In genomic region chr19:12723383-12723642, GRCh38 we compare ENCODE assay signal across 8 cellular contexts. TPM values are rescaled to one million over a fixed set of nuclear protein-coding genes. Genes with fewer than 3 reads are reported as not detected.
DNase-seq lines count a peak whose midpoint lies in the region; ATAC-seq, FAIRE-seq and TF ChIP-seq lines count a peak whose summit lies in the region.

No MANE protein-coding gene starts in this region.

- no peak for DNase-seq in A549 (ENCODE audit: low read depth in 1 of 2, low spot score in 1 of 2)
- no peak for DNase-seq in HCT116 (ENCODE audit: low read depth, low spot score)
- no peak for DNase-seq in activated naive CD8-positive, alpha-beta T cell treated with anti-CD3 and anti-CD28 coated beads for 36 hours
- DNase-seq in left lung: no peak
- DNase-seq in type B pancreatic cell (ENCODE audit: extremely low spot score, unreplicated experiment): no peak
- DNase-seq in NCI-H2196 treated with DMSO at 0.1 percent for 48 hours (lab: John Stamatoyannopoulos, UW; ENCODE audit: unreplicated experiment): no peak

- TF ChIP-seq CTCF in A549 (IDR thresholded peaks at IDR 0.05): no peak
- TF ChIP-seq CTCF in HCT116 (IDR thresholded peaks at IDR 0.05 in 2 of 3, conservative IDR thresholded peaks at IDR 0.05 in 1 of 3; ENCODE audit: borderline replicate concordance in 1 of 3, insufficient read depth in 1 of 3, low read depth in 2 of 3, low read length in 2 of 3): no peak
- no peak for TF ChIP-seq CTCF in left lung (IDR thresholded peaks at IDR 0.05)
- no peak for TF ChIP-seq CTCF in type B pancreatic cell (conservative IDR thresholded peaks at IDR 0.05)

- H3K27ac ChIP-seq in A549: peak overlapping the region; percentile 91 to 99
- H3K27ac ChIP-seq in HCT116 (ENCODE audit: low read depth, low read length): peak overlapping the region; percentile 88
- peak overlapping the region; percentile 79 to 89 for H3K27ac ChIP-seq in left lung

- CTCF ChIA-PET in A549 (lab: Yijun Ruan, JAX) (interaction anchor here (0.7 to 3.3 kb wide), 9 partner anchors 10 to 125 kb away, joined by 3 to 11 read pairs (median 4); no protein-coding TSS in a partner anchor), HCT116 (lab: Charles Lee) (interaction anchor here (0.5 to 3.0 kb wide), 5 partner anchors 10 to 125 kb away, joined by 4 to 17 read pairs (median 4); partner anchors contain the start of gene TRIR)

- H3K79me2 ChIP-seq in HCT116 (ENCODE audit: insufficient read depth, low read length): peaks cover 53% of the 10 kb centered on the region

- BruUV-seq in HCT116 (replicated peaks; lab: Mats Ljungman, UMichigan): no TSS peak

- no peaks in the 10 kb centered on the region for H3K9me3 Mint-ChIP-seq in activated naive CD8-positive, alpha-beta T cell treated with anti-CD3 and anti-CD28 coated beads for 36 hours
- H3K9me3 Mint-ChIP-seq in type B pancreatic cell: no peaks in the 10 kb centered on the region

- TF ChIP-seq RAD21 in A549 (conservative IDR thresholded peaks at IDR 0.05 in 1 of 2, IDR thresholded peaks at IDR 0.05 in 1 of 2) (no peak), HCT116 (IDR thresholded peaks at IDR 0.05; ENCODE audit: low read depth) (no peak)

- ATAC-seq in A549 (peak; percentile 5 to 9; a peak in 2 of 6 replicates), HCT116 (no peak), left lung (peak; percentile 1), GM18502 (IDR thresholded peaks at IDR 0.05; ENCODE audit: poor library complexity, unreplicated experiment) (no peak), HG02798 (IDR thresholded peaks at IDR 0.05; ENCODE audit: poor library complexity, unreplicated experiment) (no peak)

- peaks cover 47% of the 10 kb centered on the region for H3K36me3 Mint-ChIP-seq in activated naive CD8-positive, alpha-beta T cell treated with anti-CD3 and anti-CD28 coated beads for 36 hours
- H3K36me3 Mint-ChIP-seq in type B pancreatic cell: peaks cover 7% of the 10 kb centered on the region

- TF ChIP-seq POLR2A in A549 (IDR thresholded peaks at IDR 0.05; ENCODE audit: low read length): no peak
- no peak for TF ChIP-seq POLR2A in HCT116 (IDR thresholded peaks at IDR 0.05; ENCODE audit: borderline replicate concordance, extremely low read depth, insufficient read depth, insufficient read length)

- POLR2A ChIA-PET in A549 (lab: Yijun Ruan, JAX) (interaction anchor here (0.6 to 1.5 kb wide), 3 partner anchors 11 to 30 kb away, joined by 3 to 16 read pairs (median 4); partner anchors contain the start of gene TRIR), HCT116 (lab: Charles Lee) (interaction anchor here (0.5 to 3.9 kb wide), 5 partner anchors 10 to 404 kb away, joined by 3 to 32 read pairs (median 15); partner anchors contain the start of genes DHPS, GET3 and JUNB)

- peak overlapping the region; percentile 93 for H3K9ac ChIP-seq in HCT116 (ENCODE audit: low read length)

- H3K36me3 ChIP-seq in HCT116 (ENCODE audit: control insufficient read depth in 1 of 2, insufficient read depth in 2 of 2, low read length in 2 of 2): peaks cover 8 to 20% of the 10 kb centered on the region in 2 experiments; a peak in 3 of 4 replicates
- peaks cover 0 to 17% of the 10 kb centered on the region in 2 donors for H3K36me3 ChIP-seq in left lung

- intact Hi-C loops in HCT116 (cut with micrococcal nuclease) (no loop called here), left lung (cut with DNase I) (no loop called here)

- H3K9me3 ChIP-seq in A549: no peaks in the 10 kb centered on the region
- no peaks in the 10 kb centered on the region for H3K9me3 ChIP-seq in HCT116 (ENCODE audit: control insufficient read depth in 1 of 2, insufficient read depth in 1 of 2, low read depth in 1 of 2, low read length in 2 of 2)
- H3K9me3 ChIP-seq in left lung: no peaks in the 10 kb centered on the region

- H3K4me2 ChIP-seq in A549 (peak overlapping the region; percentile 92), HCT116 (ENCODE audit: low read length) (peak overlapping the region; percentile 78)

- H3K27me3 Mint-ChIP-seq in activated naive CD8-positive, alpha-beta T cell treated with anti-CD3 and anti-CD28 coated beads for 36 hours: no peaks in the 10 kb centered on the region
- H3K27me3 Mint-ChIP-seq in type B pancreatic cell: no peaks in the 10 kb centered on the region

- H3K4me3 Mint-ChIP-seq in activated naive CD8-positive, alpha-beta T cell treated with anti-CD3 and anti-CD28 coated beads for 36 hours: peak overlapping the region; percentile 92
- peak overlapping the region; percentile 96 for H3K4me3 Mint-ChIP-seq in type B pancreatic cell

- no peaks in the 10 kb centered on the region for H3K9me2 ChIP-seq in HCT116 (ENCODE audit: insufficient read depth)

- peaks cover 30% of the 10 kb centered on the region for H3K4me1 Mint-ChIP-seq in activated naive CD8-positive, alpha-beta T cell treated with anti-CD3 and anti-CD28 coated beads for 36 hours
- peaks cover 23% of the 10 kb centered on the region for H3K4me1 Mint-ChIP-seq in type B pancreatic cell (ENCODE audit: unreplicated experiment)

- no peak overlapping the region for H2AFZ ChIP-seq in HCT116 (ENCODE audit: low read depth, low read length, poor library complexity, severe bottlenecking)

- RAD21 ChIA-PET in HCT116 (lab: Charles Lee; ENCODE audit: low non-redundant PET in 1 of 2, low total read pairs in 2 of 2, uncharacterized antibody in 2 of 2, unreplicated experiment in 2 of 2): interaction anchor here (0.5 to 1.0 kb wide), 2 partner anchors 11 to 50 kb away, joined by 3 to 5 read pairs; no protein-coding TSS in a partner anchor

- no peaks in the 10 kb centered on the region for H3K27me3 ChIP-seq in HCT116 (ENCODE audit: insufficient read depth, low read length)
- no peaks in the 10 kb centered on the region for H3K27me3 ChIP-seq in left lung

- peaks cover 10% of the 10 kb centered on the region; the same call in 1 of the 3 replicates for H3K4me1 ChIP-seq in A549
- H3K4me1 ChIP-seq in HCT116 (ENCODE audit: control insufficient read depth in 1 of 2, insufficient read depth in 2 of 2, low read length in 2 of 2): peaks cover 0 to 41% of the 10 kb centered on the region in 2 experiments; a peak in 3 of 4 replicates
- H3K4me1 ChIP-seq in left lung: peaks cover 11 to 40% of the 10 kb centered on the region in 2 donors

- FAIRE-seq in A549 (lab: Jason Lieb, UNC): no peak

- peak overlapping the region; percentile 93 for H3K27ac Mint-ChIP-seq in activated naive CD8-positive, alpha-beta T cell treated with anti-CD3 and anti-CD28 coated beads for 36 hours
- peak overlapping the region; percentile 95 for H3K27ac Mint-ChIP-seq in type B pancreatic cell

- H3K4me3 ChIP-seq in A549 (peak overlapping the region; percentile 76), HCT116 (replicated peaks in 1 of 2; ENCODE audit: low read depth in 1 of 2, low read length in 2 of 2) (peak overlapping the region; percentile 82 to 93), left lung (peak overlapping the region; percentile 44 to 63)

- no peak for TF ChIP-seq EP300 in A549 (IDR thresholded peaks at IDR 0.05)

- no peaks in the 10 kb centered on the region for H4K20me1 ChIP-seq in HCT116 (ENCODE audit: insufficient read depth)

- 0% methylated on average over 7 of the region's 7 CpGs for WGBS in A549 (ENCODE audit: missing lambda C conversion rate)

RNA-seq across cellular contexts. Expression of gene TNPO2, which starts 0.4 kb away (rescaled TPM):
- 33.7 and 38.0 TPM in 2 replicates for polyA plus RNA-seq in A549 (2011; rRNA removed)
- polyA plus RNA-seq in A549 (2012; cell fraction: cytosol; rRNA removed): 51.8 and 59.4 TPM in 2 replicates
- polyA plus RNA-seq in A549 (2012; cell fraction: nucleus; rRNA removed): 257 and 323 TPM in 2 replicates
- polyA plus RNA-seq in A549 (2017; fragmentation: RNase III; extraction: RNeasy Plus Mini Kit Qiagen cat#74134 plus additional on column Dnase treatment): 39.8 to 42.5 TPM (median 41.0 TPM) in 3 replicates
- 153 and 163 TPM in 2 replicates for polyA minus RNA-seq in A549 (2011; rRNA and poly(A)+ RNA removed)
- total RNA-seq in HCT116 (2021; ENCODE audit: unreplicated experiment): 81.8 TPM
- 57.5 and 67.0 TPM in 2 replicates for polyA plus RNA-seq in HCT116 (2012)
- 100 to 1,000 TPM; 125 to 134 TPM for total RNA-seq in activated naive CD8-positive, alpha-beta T cell treated with anti-CD3 and anti-CD28 coated beads for 36 hours
- total RNA-seq in left lung: 10 to 100 TPM; 54.8 to 64.3 TPM
- 78.6 and 99.7 TPM in 2 replicates for total RNA-seq in type B pancreatic cell (ENCODE audit: low replicate concordance)

RNA-seq across cellular contexts. Expression of gene TRIR, which starts 11.2 kb away (rescaled TPM):
- 105 and 137 TPM in 2 replicates for polyA plus RNA-seq in A549 (2011; rRNA removed)
- 255 and 297 TPM in 2 replicates for polyA plus RNA-seq in A549 (2012; cell fraction: cytosol; rRNA removed)
- polyA plus RNA-seq in A549 (2012; cell fraction: nucleus; rRNA removed): 128 and 182 TPM in 2 replicates
- 144 to 154 TPM (median 152 TPM) in 3 replicates for polyA plus RNA-seq in A549 (2017; fragmentation: RNase III; extraction: RNeasy Plus Mini Kit Qiagen cat#74134 plus additional on column Dnase treatment)
- polyA minus RNA-seq in A549 (2011; rRNA and poly(A)+ RNA removed): 25.4 and 34.7 TPM in 2 replicates
- 155 TPM for total RNA-seq in HCT116 (2021; ENCODE audit: unreplicated experiment)
- polyA plus RNA-seq in HCT116 (2012): 139 and 185 TPM in 2 replicates
- total RNA-seq in activated naive CD8-positive, alpha-beta T cell treated with anti-CD3 and anti-CD28 coated beads for 36 hours: 100 to 1,000 TPM; 223 to 230 TPM
- 100 to 1,000 TPM; 115 to 128 TPM for total RNA-seq in left lung
- 164 and 173 TPM in 2 replicates for total RNA-seq in type B pancreatic cell (ENCODE audit: low replicate concordance)

RNA-seq across cellular contexts. Expression of gene GET3, which starts 14.0 kb away (rescaled TPM):
- polyA plus RNA-seq in A549 (2011; rRNA removed): 84.9 and 87.0 TPM in 2 replicates
- 190 and 195 TPM in 2 replicates for polyA plus RNA-seq in A549 (2012; cell fraction: cytosol; rRNA removed)
- polyA plus RNA-seq in A549 (2012; cell fraction: nucleus; rRNA removed): 155 and 164 TPM in 2 replicates
- polyA plus RNA-seq in A549 (2017; fragmentation: RNase III; extraction: RNeasy Plus Mini Kit Qiagen cat#74134 plus additional on column Dnase treatment): 82.7 to 96.7 TPM (median 91.7 TPM) in 3 replicates
- 63.6 and 71.6 TPM in 2 replicates for polyA minus RNA-seq in A549 (2011; rRNA and poly(A)+ RNA removed)
- total RNA-seq in HCT116 (2021; ENCODE audit: unreplicated experiment): 77.6 TPM
- 93.6 and 98.0 TPM in 2 replicates for polyA plus RNA-seq in HCT116 (2012)
- total RNA-seq in activated naive CD8-positive, alpha-beta T cell treated with anti-CD3 and anti-CD28 coated beads for 36 hours: 10 to 100 TPM; 78.3 to 80.2 TPM
- total RNA-seq in left lung: 10 to 100 TPM; 70.4 to 71.2 TPM
- total RNA-seq in type B pancreatic cell (ENCODE audit: low replicate concordance): 59.6 and 74.5 TPM in 2 replicates

RNA-seq across cellular contexts. Expression of gene FBXW9, which starts 26.9 kb away (rescaled TPM):
- polyA plus RNA-seq in A549 (2011; rRNA removed) (5.7 and 6.9 TPM in 2 replicates), A549 (2017; fragmentation: RNase III; extraction: RNeasy Plus Mini Kit Qiagen cat#74134 plus additional on column Dnase treatment) (7.3 to 8.1 TPM (median 8.0 TPM) in 3 replicates)
- polyA plus RNA-seq in A549 (2012; cell fraction: cytosol; rRNA removed): 16.9 and 22.9 TPM in 2 replicates
- polyA plus RNA-seq in A549 (2012; cell fraction: nucleus; rRNA removed): 38.1 and 46.2 TPM in 2 replicates
- 5.1 and 5.9 TPM in 2 replicates for polyA minus RNA-seq in A549 (2011; rRNA and poly(A)+ RNA removed)
- total RNA-seq in HCT116 (2021; ENCODE audit: unreplicated experiment) (14.0 TPM), left lung (1 to 10 TPM; 6.0 to 6.9 TPM), type B pancreatic cell (ENCODE audit: low replicate concordance) (15.4 and 17.0 TPM in 2 replicates)
- polyA plus RNA-seq in HCT116 (2012): 10.7 and 12.5 TPM in 2 replicates
- total RNA-seq in activated naive CD8-positive, alpha-beta T cell treated with anti-CD3 and anti-CD28 coated beads for 36 hours: 10 to 100 TPM; 13.1 to 13.4 TPM

RNA-seq across cellular contexts. Expression of gene BEST2, which starts 28.3 kb away (rescaled TPM):
- polyA plus RNA-seq in A549 (2011; rRNA removed) (not detected in 2 replicates), A549 (2017; fragmentation: RNase III; extraction: RNeasy Plus Mini Kit Qiagen cat#74134 plus additional on column Dnase treatment) (not detected in 3 replicates)
- polyA plus RNA-seq in A549 (2012; cell fraction: cytosol; rRNA removed): 0.03 and 0.04 TPM in 2 replicates
- 0.11 TPM in 1 of 2 replicates, not detected in the other for polyA plus RNA-seq in A549 (2012; cell fraction: nucleus; rRNA removed)
- not detected in 2 replicates for polyA minus RNA-seq in A549 (2011; rRNA and poly(A)+ RNA removed)
- total RNA-seq in HCT116 (2021; ENCODE audit: unreplicated experiment) (0.10 TPM), left lung (not detected), type B pancreatic cell (ENCODE audit: low replicate concordance) (0.14 TPM in 1 of 2 replicates, not detected in the other)
- 0.10 and 0.12 TPM in 2 replicates for polyA plus RNA-seq in HCT116 (2012)
- not detected for total RNA-seq in activated naive CD8-positive, alpha-beta T cell treated with anti-CD3 and anti-CD28 coated beads for 36 hours

Comparison
In these comparisons a context has a peak if more than half of its experiments do, and no peak if none do; other contexts are left out.
1. ATAC-seq: peak in A549 (2 of 2) and left lung (single experiment); none in HCT116 (single experiment), GM18502 (single experiment) and HG02798 (single experiment).
2. Peak in every context shown above with its lines, with median percentiles within 50 percentile points of each other: H3K27ac ChIP-seq and H3K4me3 ChIP-seq.